Comparison of ENCODE assay signal across 8 cellular contexts in genomic region chr17:51166987-51167931, GRCh38. TPM values are rescaled to one million over a fixed set of nuclear protein-coding genes. Genes with fewer than 3 reads are reported as not detected.
DNase-seq lines count a peak whose midpoint lies in the region; ATAC-seq, FAIRE-seq and TF ChIP-seq lines count a peak whose summit lies in the region.

No MANE protein-coding gene starts in this region.

- H3K36me3 ChIP-seq in HepG2 (replicated peaks in 1 of 2; ENCODE audit: control insufficient read depth in 1 of 2, insufficient read depth in 2 of 2, low read length in 2 of 2), result peaks cover 17 to 53% of the 10 kb centered on the region in 2 experiments

- H3K4me2 ChIP-seq in HepG2 (ENCODE audit: low read depth, low read length), result peak overlapping the region; percentile 88

- H3K4me1 ChIP-seq in HepG2 (ENCODE audit: insufficient read depth, low read length), result peaks cover 32% of the 10 kb centered on the region

- peak overlapping the region; percentile 81 for H3K4me3 Mint-ChIP-seq in WTC11
- H3K4me3 Mint-ChIP-seq in central memory CD8-positive, alpha-beta T cell, result peak overlapping the region; percentile 90

- no peaks in the 10 kb centered on the region for H3K27me3 ChIP-seq in HepG2 (ENCODE audit: control insufficient read depth in 1 of 2, insufficient read depth in 2 of 2, low read length in 2 of 2)

- no peaks in the 10 kb centered on the region for H3K27me3 Mint-ChIP-seq in WTC11 (ENCODE audit: low read depth)
- H3K27me3 Mint-ChIP-seq in central memory CD8-positive, alpha-beta T cell, result no peaks in the 10 kb centered on the region

- H3K4me3 ChIP-seq in HepG2 (replicated peaks in 1 of 3; ENCODE audit: insufficient read depth in 1 of 3, low read depth in 2 of 3, low read length in 3 of 3), result peak overlapping the region; percentile 70 to 96 (median 88)

- no peaks in the 10 kb centered on the region for H3K9me3 Mint-ChIP-seq in WTC11
- no peaks in the 10 kb centered on the region for H3K9me3 Mint-ChIP-seq in central memory CD8-positive, alpha-beta T cell

- intact Hi-C loops in HepG2 (cut with micrococcal nuclease; ENCODE audit: unreplicated experiment), result loop anchor here (2.0 to 5.0 kb wide), 2 partner anchors 94 to 165 kb away; partner anchors contain the start of genes MBTD1 and UTP18

- peak overlapping the region; percentile 80 for H3K27ac ChIP-seq in HepG2 (ENCODE audit: extremely low read length, insufficient read depth, low read length)

- no peak for FAIRE-seq in HepG2 (lab: Jason Lieb, UNC)

- 20% methylated on average over 32 of the region's 42 CpGs for WGBS in HepG2 (ENCODE audit: low lambda C conversion rate)

- H2AFZ ChIP-seq in HepG2 (ENCODE audit: low read length), result no peak overlapping the region

- peaks cover 53% of the 10 kb centered on the region for H3K36me3 Mint-ChIP-seq in WTC11
- H3K36me3 Mint-ChIP-seq in central memory CD8-positive, alpha-beta T cell (ENCODE audit: insufficient read depth), result peaks cover 31% of the 10 kb centered on the region

- TF ChIP-seq EP300 in HepG2 (IDR thresholded peaks at IDR 0.05; ENCODE audit: low read depth in 2 of 2, low read length in 2 of 2) (no peak), HepG2 (CRISPR knock-in tag; IDR thresholded peaks at IDR 0.05; ENCODE audit: borderline replicate concordance) (no peak)

- peak overlapping the region; percentile 94; the same call in 1 of the 2 replicates for H3K27ac Mint-ChIP-seq in WTC11
- peak overlapping the region; percentile 44 for H3K27ac Mint-ChIP-seq in central memory CD8-positive, alpha-beta T cell (ENCODE audit: low read depth)

- peak; percentile 55 for DNase-seq in NCI-H1436 (lab: John Stamatoyannopoulos, UW)
- no peak for DNase-seq in NCI-H1436 treated with DMSO at 0.1 percent for 48 hours (lab: John Stamatoyannopoulos, UW)
- DNase-seq in NCI-H146 (lab: John Stamatoyannopoulos, UW), result peak; percentile 57
- DNase-seq in WTC11 (ENCODE audit: low spot score), result peak; percentile 60
- DNase-seq in central memory CD8-positive, alpha-beta T cell (ENCODE audit: low spot score in 2 of 2), result peak; percentile 37
- peak; percentile 59 for DNase-seq in HepG2 (ENCODE audit: low spot score)
- peak; percentile 68 to 76 for DNase-seq in stimulated activated CD4-positive, alpha-beta T cell treated with anti-CD3 and anti-CD28 coated beads, Interleukin-4, amount 100 ng/mL, for 4 hours

- no peaks in the 10 kb centered on the region for H3K9me3 ChIP-seq in HepG2 (ENCODE audit: low read length)

- H3K9ac ChIP-seq in HepG2 (ENCODE audit: insufficient read depth, low read depth, low read length), result peak overlapping the region; percentile 89

- POLR2A ChIA-PET in WTC11 (lab: Charles Lee) (interaction anchor here (1.5 to 2.4 kb wide), 2 partner anchors 12 to 46 kb away, joined by 5 to 11 read pairs; partner anchors contain the start of gene SPAG9), HepG2 (lab: Yijun Ruan, JAX) (interaction anchor here (5.3 kb wide), 1 partner anchor 13 kb away, joined by 43 read pairs; the partner anchor contains the start of gene NME1)

- TF ChIP-seq POLR2A in HepG2 (IDR thresholded peaks at IDR 0.05; ENCODE audit: insufficient read depth in 1 of 2, low read depth in 2 of 2, low read length in 2 of 2), result no peak; a peak in 2 of 4 replicates

- peak; percentile 49 for TF ChIP-seq RAD21 in HepG2 (CRISPR knock-in tag; IDR thresholded peaks at IDR 0.05)

- peaks cover 16% of the 10 kb centered on the region for H3K4me1 Mint-ChIP-seq in WTC11
- H3K4me1 Mint-ChIP-seq in central memory CD8-positive, alpha-beta T cell, result peaks cover 20% of the 10 kb centered on the region

- no peaks in the 10 kb centered on the region for H4K20me1 ChIP-seq in HepG2 (ENCODE audit: insufficient read depth, low read length)

- TF ChIP-seq CTCF in WTC11 (IDR thresholded peaks at IDR 0.05), result peak; percentile 30; the same call in 1 of the 2 replicates
- peak; percentile 90 for TF ChIP-seq CTCF in HepG2 (CRISPR knock-in tag; IDR thresholded peaks at IDR 0.05)

- ATAC-seq in HG02763 (IDR thresholded peaks at IDR 0.05; ENCODE audit: unreplicated experiment), result peak; percentile 43
- peak; percentile 10 for ATAC-seq in WTC11
- ATAC-seq in central memory CD8-positive, alpha-beta T cell (replicated peaks; ENCODE audit: extremely low read depth, poor library complexity, severe bottlenecking), result peak; percentile 67
- peak; percentile 61 for ATAC-seq in HepG2

- in situ Hi-C loops in HepG2 (cut with HindIII; ENCODE audit: extremely low pct_ligation_motif_present, low pct_unique_long_range_greater_than_20kb), result no loop called here

- TSS peak; percentile 60 for BruUV-seq in HepG2 (replicated peaks; lab: Mats Ljungman, UMichigan)

- peaks cover 17% of the 10 kb centered on the region for H3K79me2 ChIP-seq in HepG2 (ENCODE audit: insufficient read depth, low read length)

- CTCF ChIA-PET in WTC11 (lab: Charles Lee), result interaction anchor here (1.4 to 2.2 kb wide), 2 partner anchors 14 to 81 kb away, joined by 4 to 17 read pairs; partner anchors contain the start of gene NME1
- CTCF ChIA-PET in HepG2 (lab: Yijun Ruan, JAX; ENCODE audit: low intra/inter-chr PET ratio, low total read pairs), result interaction anchor here (1.1 to 1.6 kb wide), 2 partner anchors 48 to 166 kb away, joined by 4 to 5 read pairs; no protein-coding TSS in a partner anchor

RNA-seq across cellular contexts. Expression of gene NME2, which starts 1.0 kb away (rescaled TPM):
- total RNA-seq in WTC11 (2021), result 746 to 781 TPM (median 746 TPM) in 3 replicates
- total RNA-seq in HepG2 (2016; rRNA removed; fragmentation: Illumina TruSeq; extraction: Trizol), result 1,213 and 1,462 TPM in 2 replicates
- total RNA-seq in HepG2 (2016; cell fraction: cytosol; rRNA removed; fragmentation: Illumina TruSeq; extraction: Trizol; ENCODE audit: low read depth), result 3,248 and 3,475 TPM in 2 replicates
- total RNA-seq in HepG2 (2016; cell fraction: insoluble cytoplasmic fraction; rRNA removed; fragmentation: Illumina TruSeq; extraction: Trizol), result 1,244 and 1,442 TPM in 2 replicates
- total RNA-seq in HepG2 (2016; cell fraction: membrane; rRNA removed; fragmentation: Illumina TruSeq; extraction: Trizol), result 1,855 and 2,042 TPM in 2 replicates
- 411 and 427 TPM in 2 replicates for total RNA-seq in HepG2 (2016; cell fraction: nucleus; rRNA removed; fragmentation: Illumina TruSeq; extraction: Trizol)
- 670 and 790 TPM in 2 replicates for polyA plus RNA-seq in HepG2 (2011; rRNA removed)
- polyA plus RNA-seq in HepG2 (2011; cell fraction: cytosol; rRNA removed), result 823 and 1,054 TPM in 2 replicates
- polyA plus RNA-seq in HepG2 (2011; cell fraction: nucleus; rRNA removed), result 217 and 230 TPM in 2 replicates
- polyA plus RNA-seq in HepG2 (2012), result 662 and 954 TPM in 2 replicates
- polyA plus RNA-seq in HepG2 (2016; cell fraction: cytosol; fragmentation: Illumina TruSeq; extraction: Trizol; ENCODE audit: low read depth), result 3,109 and 3,480 TPM in 2 replicates
- polyA plus RNA-seq in HepG2 (2016; cell fraction: insoluble cytoplasmic fraction; fragmentation: Illumina TruSeq; extraction: Trizol; ENCODE audit: low read depth), result 1,218 and 1,270 TPM in 2 replicates
- 1,530 and 1,727 TPM in 2 replicates for polyA plus RNA-seq in HepG2 (2016; cell fraction: membrane; fragmentation: Illumina TruSeq; extraction: Trizol; ENCODE audit: low read depth)
- 589 and 653 TPM in 2 replicates for polyA plus RNA-seq in HepG2 (2016; cell fraction: nucleus; fragmentation: Illumina TruSeq; extraction: Trizol; ENCODE audit: insufficient read depth, low read depth)
- polyA minus RNA-seq in HepG2 (2011; rRNA and poly(A)+ RNA removed; ENCODE audit: low replicate concordance), result 231 and 251 TPM in 2 replicates
- 123 and 148 TPM in 2 replicates for polyA minus RNA-seq in HepG2 (2011; cell fraction: cytosol; rRNA and poly(A)+ RNA removed)
- polyA minus RNA-seq in HepG2 (2011; cell fraction: nucleus; rRNA and poly(A)+ RNA removed), result 67.9 and 74.3 TPM in 2 replicates

RNA-seq across cellular contexts. Expression of gene NME1, which starts 13.9 kb away (rescaled TPM):
- total RNA-seq in WTC11 (2021), result 210 to 238 TPM (median 210 TPM) in 3 replicates
- total RNA-seq in HepG2 (2016; rRNA removed; fragmentation: Illumina TruSeq; extraction: Trizol), result 516 and 689 TPM in 2 replicates
- 170 and 196 TPM in 2 replicates for total RNA-seq in HepG2 (2016; cell fraction: cytosol; rRNA removed; fragmentation: Illumina TruSeq; extraction: Trizol; ENCODE audit: low read depth)
- 532 and 791 TPM in 2 replicates for total RNA-seq in HepG2 (2016; cell fraction: insoluble cytoplasmic fraction; rRNA removed; fragmentation: Illumina TruSeq; extraction: Trizol)
- 214 and 233 TPM in 2 replicates for total RNA-seq in HepG2 (2016; cell fraction: membrane; rRNA removed; fragmentation: Illumina TruSeq; extraction: Trizol)
- total RNA-seq in HepG2 (2016; cell fraction: nucleus; rRNA removed; fragmentation: Illumina TruSeq; extraction: Trizol), result 167 and 182 TPM in 2 replicates
- polyA plus RNA-seq in HepG2 (2011; rRNA removed), result 195 and 295 TPM in 2 replicates
- polyA plus RNA-seq in HepG2 (2011; cell fraction: cytosol; rRNA removed), result 252 and 270 TPM in 2 replicates
- 48.6 and 52.8 TPM in 2 replicates for polyA plus RNA-seq in HepG2 (2011; cell fraction: nucleus; rRNA removed)
- 169 and 175 TPM in 2 replicates for polyA plus RNA-seq in HepG2 (2012)
- 162 and 186 TPM in 2 replicates for polyA plus RNA-seq in HepG2 (2016; cell fraction: cytosol; fragmentation: Illumina TruSeq; extraction: Trizol; ENCODE audit: low read depth)
- polyA plus RNA-seq in HepG2 (2016; cell fraction: insoluble cytoplasmic fraction; fragmentation: Illumina TruSeq; extraction: Trizol; ENCODE audit: low read depth), result 628 and 715 TPM in 2 replicates
- 161 and 191 TPM in 2 replicates for polyA plus RNA-seq in HepG2 (2016; cell fraction: membrane; fragmentation: Illumina TruSeq; extraction: Trizol; ENCODE audit: low read depth)
- 247 and 257 TPM in 2 replicates for polyA plus RNA-seq in HepG2 (2016; cell fraction: nucleus; fragmentation: Illumina TruSeq; extraction: Trizol; ENCODE audit: insufficient read depth, low read depth)
- 45.8 and 143 TPM in 2 replicates for polyA minus RNA-seq in HepG2 (2011; rRNA and poly(A)+ RNA removed; ENCODE audit: low replicate concordance)
- 27.9 and 30.1 TPM in 2 replicates for polyA minus RNA-seq in HepG2 (2011; cell fraction: cytosol; rRNA and poly(A)+ RNA removed)
- 38.6 and 43.3 TPM in 2 replicates for polyA minus RNA-seq in HepG2 (2011; cell fraction: nucleus; rRNA and poly(A)+ RNA removed)

RNA-seq across cellular contexts. Expression of gene SPAG9, which starts 46.6 kb away (rescaled TPM):
- total RNA-seq in WTC11 (2021), result 39.6 to 51.9 TPM (median 41.4 TPM) in 3 replicates
- 78.6 and 84.0 TPM in 2 replicates for total RNA-seq in HepG2 (2016; rRNA removed; fragmentation: Illumina TruSeq; extraction: Trizol)
- 25.2 and 27.3 TPM in 2 replicates for total RNA-seq in HepG2 (2016; cell fraction: cytosol; rRNA removed; fragmentation: Illumina TruSeq; extraction: Trizol; ENCODE audit: low read depth)
- 75.2 and 83.1 TPM in 2 replicates for total RNA-seq in HepG2 (2016; cell fraction: insoluble cytoplasmic fraction; rRNA removed; fragmentation: Illumina TruSeq; extraction: Trizol)
- total RNA-seq in HepG2 (2016; cell fraction: membrane; rRNA removed; fragmentation: Illumina TruSeq; extraction: Trizol), result 23.1 and 27.9 TPM in 2 replicates
- total RNA-seq in HepG2 (2016; cell fraction: nucleus; rRNA removed; fragmentation: Illumina TruSeq; extraction: Trizol), result 89.8 and 99.0 TPM in 2 replicates
- polyA plus RNA-seq in HepG2 (2011; rRNA removed), result 43.2 and 44.9 TPM in 2 replicates
- 18.3 and 25.5 TPM in 2 replicates for polyA plus RNA-seq in HepG2 (2011; cell fraction: cytosol; rRNA removed)
- polyA plus RNA-seq in HepG2 (2011; cell fraction: nucleus; rRNA removed), result 67.1 and 78.9 TPM in 2 replicates
- 63.1 and 79.2 TPM in 2 replicates for polyA plus RNA-seq in HepG2 (2012)
- 1.3 and 1.9 TPM in 2 replicates for polyA plus RNA-seq in HepG2 (2016; cell fraction: cytosol; fragmentation: Illumina TruSeq; extraction: Trizol; ENCODE audit: low read depth)
- polyA plus RNA-seq in HepG2 (2016; cell fraction: insoluble cytoplasmic fraction; fragmentation: Illumina TruSeq; extraction: Trizol; ENCODE audit: low read depth), result 42.2 and 44.9 TPM in 2 replicates
- 4.0 and 4.4 TPM in 2 replicates for polyA plus RNA-seq in HepG2 (2016; cell fraction: membrane; fragmentation: Illumina TruSeq; extraction: Trizol; ENCODE audit: low read depth)
- polyA plus RNA-seq in HepG2 (2016; cell fraction: nucleus; fragmentation: Illumina TruSeq; extraction: Trizol; ENCODE audit: insufficient read depth, low read depth), result 95.1 and 98.4 TPM in 2 replicates
- 77.5 and 113 TPM in 2 replicates for polyA minus RNA-seq in HepG2 (2011; rRNA and poly(A)+ RNA removed; ENCODE audit: low replicate concordance)
- 61.9 and 76.0 TPM in 2 replicates for polyA minus RNA-seq in HepG2 (2011; cell fraction: cytosol; rRNA and poly(A)+ RNA removed)
- 204 and 233 TPM in 2 replicates for polyA minus RNA-seq in HepG2 (2011; cell fraction: nucleus; rRNA and poly(A)+ RNA removed)

Comparison
In these comparisons a context has a peak if more than half of its experiments do, and no peak if none do; other contexts are left out.
1. ATAC-seq: peak in every context shown above with its lines; median percentile 67 in central memory CD8-positive, alpha-beta T cell; 61 in HepG2; 43 in HG02763; 10 in WTC11.